Comparison of ENCODE assay signal across 9 cellular contexts in the genomic region with DNA sequence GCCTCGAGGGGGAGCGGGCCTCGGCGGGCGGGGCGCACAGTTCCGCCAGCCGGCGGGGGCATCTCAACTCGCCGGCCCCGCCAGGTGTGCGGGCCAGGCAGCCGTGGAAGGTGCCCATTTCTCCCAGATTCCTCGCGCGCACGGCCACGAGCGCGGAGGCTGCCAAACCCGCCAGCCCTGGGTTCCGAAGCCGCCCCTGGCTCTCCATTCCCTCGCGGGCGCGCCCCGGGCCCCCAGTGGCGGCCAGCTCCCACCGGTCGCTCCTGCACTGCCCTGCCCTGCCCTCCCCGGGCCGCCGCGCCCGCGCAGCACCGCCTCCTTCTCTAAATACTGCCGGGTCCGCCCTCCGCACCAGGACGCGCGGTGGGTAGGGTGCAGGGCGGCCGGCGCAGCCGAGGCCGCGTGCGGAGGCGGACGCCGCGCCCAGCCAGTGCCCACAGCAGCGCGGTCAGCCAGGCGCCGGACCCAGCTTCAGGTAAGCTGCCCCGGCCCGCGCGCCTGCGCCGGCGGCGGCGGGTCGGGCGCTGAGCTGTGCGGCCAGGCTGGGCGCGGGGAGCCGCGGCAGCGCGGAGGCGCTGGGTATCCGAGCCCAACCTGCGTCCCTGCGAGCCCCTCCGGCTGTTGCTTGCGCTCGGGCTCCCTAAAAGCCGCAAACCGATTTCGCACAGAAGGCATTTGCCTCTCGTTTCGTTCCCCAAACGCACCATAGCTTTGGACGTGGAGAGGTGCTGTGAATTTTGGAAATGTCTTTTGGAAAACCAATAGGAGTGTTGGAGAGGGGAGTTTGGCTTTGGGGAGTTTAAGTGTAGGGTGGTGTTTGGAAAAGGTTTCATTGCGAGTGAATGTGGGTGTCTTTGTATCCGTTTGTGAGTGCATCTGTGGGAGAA. TPM values are rescaled to one million over a fixed set of nuclear protein-coding genes. Genes with fewer than 3 reads are reported as not detected.
A peak's percentile ranks its signal among the peaks of the same experiment; 100 is the strongest.
DNase-seq lines count a peak whose midpoint lies in the region; ATAC-seq and TF ChIP-seq lines count a peak whose summit lies in the region.
"Had no signal": no experiment of that assay in that cellular context is flagged by ENCODE, and none has a peak within 500 bp of the region (broad histone marks: within the 10 kb centered on the region; RNA-seq: fewer than 3 reads in every experiment).

A gene with protein sequence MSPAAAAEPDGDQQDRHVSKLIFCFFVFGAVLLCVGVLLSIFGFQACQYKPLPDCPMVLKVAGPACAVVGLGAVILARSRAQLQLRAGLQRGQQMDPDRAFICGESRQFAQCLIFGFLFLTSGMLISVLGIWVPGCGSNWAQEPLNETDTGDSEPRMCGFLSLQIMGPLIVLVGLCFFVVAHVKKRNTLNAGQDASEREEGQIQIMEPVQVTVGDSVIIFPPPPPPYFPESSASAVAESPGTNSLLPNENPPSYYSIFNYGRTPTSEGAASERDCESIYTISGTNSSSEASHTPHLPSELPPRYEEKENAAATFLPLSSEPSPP (plus strand): TSS at position 354 of the 887 bp plus-strand sequence. CDS start 2,799 bp downstream, outside the sequence.

- TF ChIP-seq CTCF in activated CD8-positive, alpha-beta T cell treated with anti-CD3 and anti-CD28 coated beads for 36 hours (IDR thresholded peaks at IDR 0.05), result no peak
- no peak for TF ChIP-seq CTCF in cardiac muscle cell (IDR thresholded peaks at IDR 0.05; ENCODE audit: low read depth, low read length)
- no peak for TF ChIP-seq CTCF in GM10248 (IDR thresholded peaks at IDR 0.05; ENCODE audit: control extremely low read depth, extremely low read depth, low read depth, missing control alignments)

- intact Hi-C loops in activated CD8-positive, alpha-beta T cell treated with anti-CD3 and anti-CD28 coated beads for 36 hours (cut with micrococcal nuclease), result no loop called here

- H3K79me1 ChIP-seq in trophoblast cell (ENCODE audit: low read length), result peaks cover 6% of the 10 kb centered on the region

- peak within 1 kb of the TSS; percentile 6 for H3K9ac ChIP-seq in trophoblast cell (ENCODE audit: low read length)

- WGBS in trophoblast cell (ENCODE audit: extremely low coverage, insufficient coverage, insufficient read length), result 100% methylated on average over 1 of the region's 94 CpGs

- no peak within 1 kb of the TSS for H3K23ac ChIP-seq in trophoblast cell (ENCODE audit: low read length)

- H2BK12ac ChIP-seq in trophoblast cell (ENCODE audit: low read length), result no peak within 1 kb of the TSS

- peaks cover 27% of the 10 kb centered on the region for H3K4me1 Mint-ChIP-seq in activated CD8-positive, alpha-beta T cell treated with anti-CD3 and anti-CD28 coated beads for 36 hours (ENCODE audit: low read depth)

- no peaks in the 10 kb centered on the region for H3K4me1 ChIP-seq in cardiac muscle cell (ENCODE audit: low read depth)
- peaks cover 7 to 8% of the 10 kb centered on the region in 2 experiments for H3K4me1 ChIP-seq in trophoblast cell (ENCODE audit: control insufficient read depth in 1 of 2, insufficient read depth in 2 of 2, low read length in 2 of 2)

- peak within 1 kb of the TSS; percentile 67 for H2AFZ ChIP-seq in trophoblast cell (ENCODE audit: insufficient read depth, low read length, poor library complexity)

- peak; percentile 31 for ATAC-seq in activated CD8-positive, alpha-beta T cell treated with anti-CD3 and anti-CD28 coated beads for 36 hours
- ATAC-seq in GM18519 (IDR thresholded peaks at IDR 0.05; ENCODE audit: low FRiP score, unreplicated experiment) (no peak), GM21526 (IDR thresholded peaks at IDR 0.05; ENCODE audit: low FRiP score, unreplicated experiment) (no peak)

- peak within 1 kb of the TSS; percentile 89 for H3K4me2 ChIP-seq in trophoblast cell (ENCODE audit: low read length)

- H3K27me3 ChIP-seq in cardiac muscle cell (peaks cover 57% of the 10 kb centered on the region), trophoblast cell (ENCODE audit: insufficient read depth, low read length) (peaks cover 2% of the 10 kb centered on the region)

- H4K12ac ChIP-seq in trophoblast cell (ENCODE audit: low read depth, low read length), result peak within 1 kb of the TSS; percentile 6

- peak within 1 kb of the TSS; percentile 55 for H3K4me3 Mint-ChIP-seq in activated CD8-positive, alpha-beta T cell treated with anti-CD3 and anti-CD28 coated beads for 36 hours

- POLR2A ChIA-PET in activated CD8-positive, alpha-beta T cell treated with anti-CD3 and anti-CD28 coated beads for 36 hours (lab: Charles Lee), result interaction anchor here (1.5 kb wide), 1 partner anchor 10 kb away, joined by 4 read pairs; no protein-coding TSS in a partner anchor
- POLR2A ChIA-PET in GM10248 (lab: Yijun Ruan, JAX), result no interaction called here

- DNase-seq in NCI-H2196 (lab: John Stamatoyannopoulos, UW; ENCODE audit: unreplicated experiment), result peak; percentile 12
- DNase-seq in NCI-H2196 treated with DMSO at 0.1 percent for 48 hours (lab: John Stamatoyannopoulos, UW; ENCODE audit: unreplicated experiment), result no peak
- peak; percentile 11 for DNase-seq in activated CD8-positive, alpha-beta T cell treated with anti-CD3 and anti-CD28 coated beads for 36 hours
- peak; percentile 47 to 77 for DNase-seq in cardiac muscle cell (ENCODE audit: low read depth in 1 of 2, low spot score in 1 of 2)
- peak; percentile 4 to 59 for DNase-seq in trophoblast cell
- DNase-seq in GM10248 (ENCODE audit: extremely low spot score), result no peak
- DNase-seq: CD4-positive, CD25-positive, alpha-beta regulatory T cell had no signal

- H3K27ac Mint-ChIP-seq in activated CD8-positive, alpha-beta T cell treated with anti-CD3 and anti-CD28 coated beads for 36 hours, result peak within 1 kb of the TSS; percentile 4
- H3K27ac Mint-ChIP-seq: CD4-positive, CD25-positive, alpha-beta regulatory T cell had no signal

- H4K91ac ChIP-seq in trophoblast cell (ENCODE audit: low read depth, low read length), result peak within 1 kb of the TSS; percentile 25

- peaks cover 65% of the 10 kb centered on the region for H3K27me3 Mint-ChIP-seq in activated CD8-positive, alpha-beta T cell treated with anti-CD3 and anti-CD28 coated beads for 36 hours

- H3K9me3 ChIP-seq in cardiac muscle cell (ENCODE audit: low read depth) (no peaks in the 10 kb centered on the region), trophoblast cell (ENCODE audit: insufficient read depth, low read depth, low read length) (no peaks in the 10 kb centered on the region)

- peak within 1 kb of the TSS; percentile 30 for H3K18ac ChIP-seq in trophoblast cell (ENCODE audit: low read length)

- H2BK5ac ChIP-seq in trophoblast cell (ENCODE audit: low read depth, low read length, poor library complexity), result no peak within 1 kb of the TSS

- H2BK120ac ChIP-seq in trophoblast cell (ENCODE audit: insufficient read depth, low read length, poor library complexity), result peak within 1 kb of the TSS; percentile 16

- H4K8ac ChIP-seq in trophoblast cell (ENCODE audit: low read depth, low read length), result peak within 1 kb of the TSS; percentile 64

- no peaks in the 10 kb centered on the region for H3K36me3 ChIP-seq in cardiac muscle cell
- no peaks in the 10 kb centered on the region for H3K36me3 ChIP-seq in trophoblast cell (ENCODE audit: control insufficient read depth in 1 of 2, insufficient read depth in 2 of 2, low read length in 2 of 2)

- H3K4me3 ChIP-seq in cardiac muscle cell, result peak within 1 kb of the TSS; percentile 49
- peak within 1 kb of the TSS; percentile 70 for H3K4me3 ChIP-seq in trophoblast cell (ENCODE audit: low read depth, low read length)

- no peak within 1 kb of the TSS for H2AK5ac ChIP-seq in trophoblast cell (ENCODE audit: low read length)

- no peaks in the 10 kb centered on the region for H3K79me2 ChIP-seq in trophoblast cell (ENCODE audit: control insufficient read depth, insufficient read depth, low read length, poor library complexity)

- CTCF ChIA-PET in activated CD8-positive, alpha-beta T cell treated with anti-CD3 and anti-CD28 coated beads for 36 hours (lab: Charles Lee), result no interaction called here
- CTCF ChIA-PET in GM10248 (lab: Yijun Ruan, JAX), result no interaction called here

- no peaks in the 10 kb centered on the region for H3K9me3 Mint-ChIP-seq in activated CD8-positive, alpha-beta T cell treated with anti-CD3 and anti-CD28 coated beads for 36 hours

- H3K36me3 Mint-ChIP-seq in activated CD8-positive, alpha-beta T cell treated with anti-CD3 and anti-CD28 coated beads for 36 hours (ENCODE audit: low read depth), result no peaks in the 10 kb centered on the region
- H3K36me3 Mint-ChIP-seq: CD4-positive, CD25-positive, alpha-beta regulatory T cell had no signal

- H3K4ac ChIP-seq in trophoblast cell (ENCODE audit: low read depth, low read length), result no peak within 1 kb of the TSS

- H3K14ac ChIP-seq in trophoblast cell (ENCODE audit: low read length), result peak within 1 kb of the TSS; percentile 30

- H3K27ac ChIP-seq in cardiac muscle cell, result no peak within 1 kb of the TSS
- no peak within 1 kb of the TSS for H3K27ac ChIP-seq in trophoblast cell (ENCODE audit: low read depth, low read length)

RNA-seq across cellular contexts. Expression of the gene that starts here (rescaled TPM):
- total RNA-seq in activated CD8-positive, alpha-beta T cell treated with anti-CD3 and anti-CD28 coated beads for 36 hours, result not detected
- total RNA-seq in cardiac muscle cell, result not detected in 2 replicates
- polyA plus RNA-seq in cardiac muscle cell, result not detected in 2 replicates
- polyA plus RNA-seq in trophoblast cell (2013), result 1.6 and 1.8 TPM in 2 replicates
- total RNA-seq: CD4-positive, CD25-positive, alpha-beta regulatory T cell had no signal
- polyA plus RNA-seq: CD4-positive, CD25-positive, alpha-beta regulatory T cell had no signal

Comparison
In these comparisons a context has a peak if more than half of its experiments do, and no peak if none do; other contexts are left out.
1. DNase-seq: peak in NCI-H2196 (single experiment) and trophoblast cell (2 of 2); none in NCI-H2196 treated with DMSO at 0.1 percent for 48 hours (single experiment) and GM10248 (single experiment).
2. Peak in DNase-seq and ATAC-seq in activated CD8-positive, alpha-beta T cell treated with anti-CD3 and anti-CD28 coated beads for 36 hours; RNA of the gene not detected or under 1 TPM.
3. Peak in DNase-seq and H3K4me3 ChIP-seq in cardiac muscle cell; RNA of the gene not detected or under 1 TPM.